Comparison of ENCODE assay signal across 8 cellular contexts in genomic region chr5:140295414-140295813, GRCh38. TPM values are rescaled to one million over a fixed set of nuclear protein-coding genes. Genes with fewer than 3 reads are reported as not detected.
A peak's percentile ranks its signal among the peaks of the same experiment; 100 is the strongest.
DNase-seq lines count a peak whose midpoint lies in the region; ATAC-seq and TF ChIP-seq lines count a peak whose summit lies in the region.

No MANE protein-coding gene starts in this region.

- peak; percentile 15 for DNase-seq in stimulated activated CD4-positive, alpha-beta T cell treated with anti-CD3 and anti-CD28 coated beads, Interleukin-4, amount 100 ng/mL, for 24 hours
- DNase-seq in stimulated activated CD4-positive, alpha-beta T cell treated with anti-CD3 and anti-CD28 coated beads, Interleukin-12 subunit alpha, Interleukin-12 subunit beta, amount 100 ng/mL, for 4 hours, result no peak
- DNase-seq in PC-9, result peak; percentile 62 to 92
- peak; percentile 90 for DNase-seq in fibroblast of the conjunctiva (ENCODE audit: low read depth)
- DNase-seq in smooth muscle cell (lab: John Stamatoyannopoulos, UW; ENCODE audit: unreplicated experiment), result no peak
- DNase-seq in glutamatergic neuron, result no peak
- no peak for DNase-seq in caudate nucleus (lab: John Stamatoyannopoulos, UW)

- no peaks in the 10 kb centered on the region for H4K20me1 ChIP-seq in PC-9 (ENCODE audit: insufficient read depth)
- H4K20me1 ChIP-seq in smooth muscle cell (ENCODE audit: low read depth), result peaks cover 20% of the 10 kb centered on the region

- H3K36me3 Mint-ChIP-seq in glutamatergic neuron (ENCODE audit: unreplicated experiment), result no peaks in the 10 kb centered on the region

- H3K4me3 ChIP-seq in PC-9, result no peak overlapping the region
- no peak overlapping the region for H3K4me3 ChIP-seq in smooth muscle cell

- peaks cover 17% of the 10 kb centered on the region for H3K4me1 Mint-ChIP-seq in glutamatergic neuron (ENCODE audit: low read depth, unreplicated experiment)

- TF ChIP-seq CTCF in PC-9 (conservative IDR thresholded peaks at IDR 0.05) (no peak), smooth muscle cell (IDR thresholded peaks at IDR 0.05; ENCODE audit: borderline replicate concordance, insufficient read depth, poor library complexity, severe bottlenecking) (no peak), glutamatergic neuron (IDR thresholded peaks at IDR 0.05; ENCODE audit: partially characterized antibody, unreplicated experiment) (no peak)

- no peaks in the 10 kb centered on the region for H3K27me3 ChIP-seq in PC-9 (ENCODE audit: insufficient read depth, low read depth)
- H3K27me3 ChIP-seq in smooth muscle cell (ENCODE audit: low read depth), result no peaks in the 10 kb centered on the region

- H3K9me2 ChIP-seq in PC-9 (ENCODE audit: insufficient read depth), result no peaks in the 10 kb centered on the region

- BruUV-seq in PC-9 (replicated peaks; lab: Mats Ljungman, UMichigan), result no TSS peak

- no peak overlapping the region for H3K9ac ChIP-seq in smooth muscle cell (ENCODE audit: low read depth)

- H3K36me3 ChIP-seq in PC-9 (ENCODE audit: low read depth), result peaks cover 32% of the 10 kb centered on the region
- H3K36me3 ChIP-seq in smooth muscle cell (ENCODE audit: low read depth), result no peaks in the 10 kb centered on the region

- H3K27ac ChIP-seq in PC-9, result peak overlapping the region; percentile 45
- peak overlapping the region; percentile 81 for H3K27ac ChIP-seq in smooth muscle cell (ENCODE audit: low read depth)
- no peak overlapping the region for H3K27ac ChIP-seq in caudate nucleus (ENCODE audit: low read depth, low read length)

- intact Hi-C loops in PC-9 (cut with micrococcal nuclease; ENCODE audit: unreplicated experiment), result loop anchor here (2.0 kb wide), 1 partner anchor 45 kb away; no protein-coding TSS in a partner anchor

- no peak for ATAC-seq in GM18907 (IDR thresholded peaks at IDR 0.05; ENCODE audit: unreplicated experiment)

- H3F3A ChIP-seq in PC-9 (ENCODE audit: insufficient read depth, low read depth) (peaks cover 29% of the 10 kb centered on the region), smooth muscle cell (ENCODE audit: low read depth) (peaks cover 6% of the 10 kb centered on the region)

- peaks cover 2% of the 10 kb centered on the region for H3K27me3 Mint-ChIP-seq in glutamatergic neuron (ENCODE audit: unreplicated experiment)

- H3K4me3 Mint-ChIP-seq in glutamatergic neuron (ENCODE audit: unreplicated experiment), result no peak overlapping the region

- H3K27ac Mint-ChIP-seq in glutamatergic neuron (ENCODE audit: unreplicated experiment), result no peak overlapping the region

- no peaks in the 10 kb centered on the region for H3K9me3 ChIP-seq in PC-9 (ENCODE audit: insufficient read depth, low read depth)
- no peaks in the 10 kb centered on the region for H3K9me3 ChIP-seq in smooth muscle cell (replicated peaks; ENCODE audit: low read depth)

- WGBS in smooth muscle cell (ENCODE audit: low lambda C conversion rate), result 33% methylated on average over 1 of the region's 1 CpG

- POLR2A ChIA-PET in PC-9 (lab: Charles Lee; ENCODE audit: unreplicated experiment), result interaction anchor here (0.6 to 1.0 kb wide), 3 partner anchors 50 to 690 kb away, joined by 3 to 24 read pairs (median 4); no protein-coding TSS in a partner anchor

- H3K9me3 Mint-ChIP-seq in glutamatergic neuron (ENCODE audit: unreplicated experiment), result no peaks in the 10 kb centered on the region

- H3K4me1 ChIP-seq in PC-9 (replicated peaks; ENCODE audit: insufficient read depth) (peaks cover 60% of the 10 kb centered on the region), smooth muscle cell (ENCODE audit: low read depth) (peaks cover 4% of the 10 kb centered on the region)

- H2AFZ ChIP-seq in PC-9 (no peak overlapping the region), smooth muscle cell (ENCODE audit: low read depth) (no peak overlapping the region)

- peaks cover 90% of the 10 kb centered on the region for H3K79me2 ChIP-seq in PC-9 (ENCODE audit: low read depth)
- peaks cover 84% of the 10 kb centered on the region for H3K79me2 ChIP-seq in smooth muscle cell (ENCODE audit: low read depth)

- peak overlapping the region; percentile 44 for H3K4me2 ChIP-seq in PC-9
- H3K4me2 ChIP-seq in smooth muscle cell, result peak overlapping the region; percentile 45

- CTCF ChIA-PET in PC-9 (lab: Charles Lee), result interaction anchor here (1.1 kb wide), 2 partner anchors 34 to 50 kb away, joined by 3 to 6 read pairs; no protein-coding TSS in a partner anchor

RNA-seq across cellular contexts. Expression of gene PFDN1, which starts 7.5 kb away (rescaled TPM):
- 62.7 and 69.1 TPM in 2 replicates for total RNA-seq in PC-9 (2021)
- total RNA-seq in smooth muscle cell, result 140 and 154 TPM in 2 replicates
- polyA plus RNA-seq in smooth muscle cell, result 145 and 159 TPM in 2 replicates
- 67.7 TPM for total RNA-seq in glutamatergic neuron (ENCODE audit: unreplicated experiment)

RNA-seq across cellular contexts. Expression of gene HBEGF, which starts 51.0 kb away (rescaled TPM):
- 8.5 and 9.0 TPM in 2 replicates for total RNA-seq in PC-9 (2021)
- 36.7 and 46.0 TPM in 2 replicates for total RNA-seq in smooth muscle cell
- 33.8 and 37.1 TPM in 2 replicates for polyA plus RNA-seq in smooth muscle cell
- total RNA-seq in glutamatergic neuron (ENCODE audit: unreplicated experiment), result 2.5 TPM

Comparison
In these comparisons a context has a peak if more than half of its experiments do, and no peak if none do; other contexts are left out.
1. DNase-seq: peak in stimulated activated CD4-positive, alpha-beta T cell treated with anti-CD3 and anti-CD28 coated beads, Interleukin-4, amount 100 ng/mL, for 24 hours (single experiment), PC-9 (2 of 2) and fibroblast of the conjunctiva (single experiment); none in stimulated activated CD4-positive, alpha-beta T cell treated with anti-CD3 and anti-CD28 coated beads, Interleukin-12 subunit alpha, Interleukin-12 subunit beta, amount 100 ng/mL, for 4 hours (single experiment), smooth muscle cell (single experiment), glutamatergic neuron (single experiment) and caudate nucleus (0 of 61).